Comparison of ENCODE assay signal across 25 cellular contexts in genomic region chr15:70390723-70391122, GRCh38.
"Had no signal": no experiment of that assay in that cellular context is flagged by ENCODE, and none has a peak within 500 bp of the region (broad histone marks: within the 10 kb centered on the region; RNA-seq: fewer than 3 reads in every experiment).

No MANE protein-coding gene starts in this region.

- H3K27ac ChIP-seq: colonic mucosa, epithelial cell of prostate, esophagus squamous epithelium, gastrocnemius medialis, heart right ventricle, left lung, lower lobe of right lung had no signal

- DNase-seq: colonic mucosa; cortex of kidney; effector CD8-positive, alpha-beta T cell; effector memory CD8-positive, alpha-beta T cell; erythroblast; esophagus squamous epithelium; foreskin fibroblast; foreskin melanocyte; gastrocnemius medialis; glutamatergic neuron; head of caudate nucleus; heart right ventricle; hippocampal formation; left cardiac atrium; left lung; left ventricle myocardium superior; lower lobe of right lung; mesenchymal stem cell; mucosa of descending colon; naive B cell had no signal

- H3K4me3 ChIP-seq: colonic mucosa, esophagus squamous epithelium, gastrocnemius medialis, heart right ventricle, left lung, lower lobe of right lung, mucosa of descending colon had no signal

- H3K27me3 ChIP-seq: colonic mucosa, gastrocnemius medialis had no signal

- H3K9me3 ChIP-seq: colonic mucosa, esophagus squamous epithelium, gastrocnemius medialis, left lung, lower lobe of right lung, mucosa of descending colon had no signal

- FAIRE-seq: endometrium, islet of Langerhans, keratinocyte had no signal

- H3K36me3 ChIP-seq: colonic mucosa, esophagus squamous epithelium, gastrocnemius medialis, heart right ventricle, left lung, lower lobe of right lung had no signal

- H3K4me1 ChIP-seq: colonic mucosa, gastrocnemius medialis, heart right ventricle, left lung, lower lobe of right lung had no signal

- ATAC-seq: effector memory CD8-positive, alpha-beta T cell; esophagus mucosa; gastrocnemius medialis; heart right ventricle; left cardiac atrium; left lung; left ventricle myocardium superior; lower lobe of right lung; mucosa of descending colon had no signal
